In genomic region chr1:3628445-3628844, GRCh38 we compare ENCODE assay signal across 23 cellular contexts. TPM values are rescaled to one million over a fixed set of nuclear protein-coding genes. Genes with fewer than 3 reads are reported as not detected.
"Had no signal": no experiment of that assay in that cellular context is flagged by ENCODE, and none has a peak within 500 bp of the region (broad histone marks: within the 10 kb centered on the region; RNA-seq: fewer than 3 reads in every experiment).

No MANE protein-coding gene starts in this region.

- ATAC-seq: foreskin keratinocyte; left cardiac atrium; naive thymus-derived CD4-positive, alpha-beta T cell; stimulated activated naive B cell treated with anti-CD40 and anti-IgM and Interleukin-4, amounts not matched to agents 10 μg/mL and 1 μg/mL and 100 μg/mL, for 72 hours; upper lobe of right lung had no signal

- H3K9me3 Mint-ChIP-seq: central memory CD8-positive, alpha-beta T cell; dendritic cell treated with granulocyte-macrophage colony-stimulating factor and Interleukin-4, amounts not matched to agents 40 ng/mL and 50 ng/mL, for 4 days; stimulated activated naive B cell treated with anti-CD40 and anti-IgM and Interleukin-4, amounts not matched to agents 10 μg/mL and 1 μg/mL and 100 μg/mL, for 72 hours had no signal

- H3K27ac Mint-ChIP-seq: activated naive CD8-positive, alpha-beta T cell; dendritic cell treated with granulocyte-macrophage colony-stimulating factor and Interleukin-4, amounts not matched to agents 40 ng/mL and 50 ng/mL, for 4 days; stimulated activated naive B cell treated with anti-CD40 and anti-IgM and Interleukin-4, amounts not matched to agents 10 μg/mL and 1 μg/mL and 100 μg/mL, for 72 hours had no signal

- H3K36me3 Mint-ChIP-seq: activated naive CD8-positive, alpha-beta T cell had no signal

- DNase-seq: activated CD4-positive, alpha-beta T cell treated with anti-CD3 and anti-CD28 coated beads for 4 hours; activated CD4-positive, alpha-beta T cell treated with anti-CD3 and anti-CD28 coated beads, Interleukin-2, amount 50 U/mL, for 4 hours; activated effector memory CD4-positive, alpha-beta T cell treated with Interleukin-2 at 50 U/mL for 16 hours; activated naive CD4-positive, alpha-beta T cell treated with Interleukin-2 at 50 U/mL for 16 hours; anterior cingulate cortex; effector CD4-positive, alpha-beta T cell; foreskin keratinocyte; islet precursor cell; left cardiac atrium; midbrain; naive thymus-derived CD4-positive, alpha-beta T cell; stimulated activated CD4-positive, alpha-beta T cell treated with anti-CD3 and anti-CD28 coated beads, Interleukin-15, amount 100 ng/mL, for 24 hours; stimulated activated CD4-positive, alpha-beta T cell treated with anti-CD3 and anti-CD28 coated beads, Interleukin-2, amount 100 ng/mL, for 24 hours; stimulated activated naive B cell treated with anti-CD40 and anti-IgM and Interleukin-4, amounts not matched to agents 10 μg/mL and 1 μg/mL and 100 μg/mL, for 72 hours; stomach; T-helper 1 cell; thyroid gland; upper lobe of right lung had no signal

- H3K4me3 Mint-ChIP-seq: activated naive CD8-positive, alpha-beta T cell; central memory CD8-positive, alpha-beta T cell; dendritic cell treated with granulocyte-macrophage colony-stimulating factor and Interleukin-4, amounts not matched to agents 40 ng/mL and 50 ng/mL, for 4 days; stimulated activated naive B cell treated with anti-CD40 and anti-IgM and Interleukin-4, amounts not matched to agents 10 μg/mL and 1 μg/mL and 100 μg/mL, for 72 hours had no signal

- H3K27me3 Mint-ChIP-seq: activated naive CD8-positive, alpha-beta T cell; central memory CD8-positive, alpha-beta T cell; stimulated activated naive B cell treated with anti-CD40 and anti-IgM and Interleukin-4, amounts not matched to agents 10 μg/mL and 1 μg/mL and 100 μg/mL, for 72 hours had no signal

RNA-seq across cellular contexts. Expression of gene TP73, which starts 23.9 kb away (rescaled TPM):
- total RNA-seq: esophagus muscularis mucosa, posterior vena cava had no signal
